8 cellular contexts compared by ENCODE assay signal in genomic region chr14:30620178-30620577, GRCh38. TPM values are rescaled to one million over a fixed set of nuclear protein-coding genes. Genes with fewer than 3 reads are reported as not detected.
DNase-seq lines count a peak whose midpoint lies in the region; ATAC-seq, FAIRE-seq and TF ChIP-seq lines count a peak whose summit lies in the region.

No MANE protein-coding gene starts in this region.

- H3K27me3 ChIP-seq in GM06990 (replicated peaks; ENCODE audit: control insufficient read depth, insufficient read depth, low read length) (no peaks in the 10 kb centered on the region), bronchial epithelial cell (ENCODE audit: control insufficient read depth, insufficient read depth, low read length) (no peaks in the 10 kb centered on the region), ascending aorta (no peaks in the 10 kb centered on the region)

- H3K4me3 ChIP-seq in GM06990 (replicated peaks; ENCODE audit: low read depth, low read length) (no peak overlapping the region), bronchial epithelial cell (ENCODE audit: low read depth, low read length) (no peak overlapping the region), ascending aorta (no peak overlapping the region)

- no peak overlapping the region for H3K27ac ChIP-seq in ascending aorta

- H3K4me1 ChIP-seq in ascending aorta = peaks cover 0 to 6% of the 10 kb centered on the region in 2 donors

- FAIRE-seq in bronchial epithelial cell (lab: Jason Lieb, UNC) = no peak

- intact Hi-C loops in ascending aorta (cut with DNase I) = loop anchor here (10.0 kb wide), 1 partner anchor 425 kb away; no protein-coding TSS in a partner anchor

- peak; percentile 36 for ATAC-seq in GM21737 (IDR thresholded peaks at IDR 0.05; ENCODE audit: unreplicated experiment)

- no peaks in the 10 kb centered on the region for H3K9me3 ChIP-seq in ascending aorta

- H3K36me3 ChIP-seq in GM06990 (ENCODE audit: control insufficient read depth, insufficient read depth, low read length) (no peaks in the 10 kb centered on the region), bronchial epithelial cell (ENCODE audit: control insufficient read depth, insufficient read depth, low read length) (no peaks in the 10 kb centered on the region), ascending aorta (no peaks in the 10 kb centered on the region)

- DNase-seq in GM06990 (ENCODE audit: extremely low read depth, insufficient read length) (peak; percentile 29), M059J (ENCODE audit: low read depth) (peak; percentile 57), bronchial epithelial cell (ENCODE audit: low read depth) (peak; percentile 42), ascending aorta (ENCODE audit: low spot score in 2 of 2) (no peak), NCI-H748 (lab: John Stamatoyannopoulos, UW; ENCODE audit: unreplicated experiment) (no peak), NCI-H774 (lab: John Stamatoyannopoulos, UW) (no peak)
- no peak for DNase-seq in activated CD4-positive, alpha-beta T cell treated with anti-CD3 and anti-CD28 coated beads for 4 hours

- TF ChIP-seq CTCF in GM06990 (IDR thresholded peaks at IDR 0.05; ENCODE audit: insufficient read depth, low read length, poor library complexity, severe bottlenecking) (no peak), bronchial epithelial cell (IDR thresholded peaks at IDR 0.05; ENCODE audit: insufficient read depth, low read length, severe bottlenecking) (no peak), ascending aorta (IDR thresholded peaks at IDR 0.05) (no peak)

RNA-seq across cellular contexts. Expression of gene SCFD1, which starts 1.9 kb away (rescaled TPM):
- 70.3 and 74.2 TPM in 2 replicates for total RNA-seq in M059J (2014; rRNA removed; shearing (Covaris generic))
- total RNA-seq in bronchial epithelial cell = 101 and 119 TPM in 2 replicates
- 41.0 TPM for total RNA-seq in ascending aorta

Comparison
In these comparisons a context has a peak if more than half of its experiments do, and no peak if none do; other contexts are left out.
1. DNase-seq: peak in GM06990 (single experiment), M059J (single experiment) and bronchial epithelial cell (single experiment); none in ascending aorta (0 of 2), NCI-H748 (single experiment), activated CD4-positive, alpha-beta T cell treated with anti-CD3 and anti-CD28 coated beads for 4 hours (0 of 2) and NCI-H774 (single experiment).